17 cellular contexts compared by ENCODE assay signal in genomic region chr12:13022737-13023370, GRCh38.
"Had no signal": no experiment of that assay in that cellular context is flagged by ENCODE, and none has a peak within 500 bp of the region (broad histone marks: within the 10 kb centered on the region; RNA-seq: fewer than 3 reads in every experiment).

No MANE protein-coding gene starts in this region.

- H2AFZ ChIP-seq: parathyroid adenoma had no signal

- H3K9ac ChIP-seq: parathyroid adenoma had no signal

- H3K9me3 ChIP-seq: sigmoid colon, upper lobe of right lung had no signal

- H3K27me3 ChIP-seq: sigmoid colon, upper lobe of right lung had no signal

- H3K27ac ChIP-seq: parathyroid adenoma, sigmoid colon, upper lobe of right lung had no signal

- H3K4me3 ChIP-seq: lung, sigmoid colon, upper lobe of right lung had no signal

- DNase-seq: activated CD4-positive, alpha-beta T cell treated with anti-CD3 and anti-CD28 coated beads for 48 hours; activated CD4-positive, CD25-positive, alpha-beta regulatory T cell; activated CD8-positive, alpha-beta T cell treated with anti-CD3 and anti-CD28 coated beads for 36 hours; activated naive CD4-positive, alpha-beta T cell treated with Interleukin-2 at 50 U/mL for 16 hours; activated naive CD8-positive, alpha-beta T cell treated with anti-CD3 and anti-CD28 coated beads, Interleukin-2, amount 10 ng/mL, durations not matched to agents 7 days and 5 days; activated T-cell treated with anti-CD3 and anti-CD28 coated beads, Interleukin-2, amount 50 U/mL, for 24 hours; anterior cingulate cortex; effector CD4-positive, alpha-beta T cell; natural killer cell; sigmoid colon; stimulated activated CD4-positive, alpha-beta T cell treated with anti-CD3 and anti-CD28 coated beads, Interleukin-12 subunit alpha, Interleukin-12 subunit beta, amount 100 ng/mL, for 4 hours; stimulated activated CD4-positive, alpha-beta T cell treated with anti-CD3 and anti-CD28 coated beads, Interleukin-1b, Interleukin-23, amount 100 ng/mL, for 48 hours; stimulated activated CD8-positive, alpha-beta memory T cell treated with anti-CD3 and anti-CD28 coated beads, Interleukin-4, amount 100 ng/mL, for 48 hours; stimulated activated naive CD4-positive, alpha-beta T cell; upper lobe of right lung had no signal

- H3K4me1 ChIP-seq: parathyroid adenoma, upper lobe of right lung had no signal

- H3K79me2 ChIP-seq: parathyroid adenoma had no signal

- H3K36me3 ChIP-seq: sigmoid colon, upper lobe of right lung had no signal
